ENCODE assay signal across 22 cellular contexts in the genomic region with DNA sequence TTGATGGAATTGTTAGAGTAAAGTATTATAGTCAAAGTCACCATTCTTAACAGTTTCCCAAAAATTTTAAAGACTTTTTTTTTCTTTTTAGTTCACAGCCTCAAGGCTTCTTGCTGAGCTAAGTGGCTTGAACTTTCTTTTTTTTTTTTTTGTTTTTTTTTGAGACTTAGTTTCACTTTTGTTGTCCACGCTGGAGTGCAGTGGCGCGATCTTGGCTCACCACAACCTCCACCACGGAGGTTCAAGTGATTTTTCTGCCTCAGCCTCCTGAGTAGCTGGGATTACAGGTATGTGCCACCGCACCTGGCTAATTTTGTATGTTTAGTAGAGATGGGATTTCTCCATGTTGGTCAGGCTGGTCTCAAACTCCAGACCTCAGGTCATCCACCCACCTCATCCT.
"Had no signal": no experiment of that assay in that cellular context is flagged by ENCODE, and none has a peak within 500 bp of the region (broad histone marks: within the 10 kb centered on the region; RNA-seq: fewer than 3 reads in every experiment).

No MANE protein-coding gene starts in this region.

- H3K27ac Mint-ChIP-seq: activated naive CD4-positive, alpha-beta T cell treated with anti-CD3 and anti-CD28 coated beads, Interleukin-2, amount 50 U/mL, for 24 hours; neural progenitor cell; WTC11 had no signal

- H2AFZ ChIP-seq: hepatocyte, neural progenitor cell had no signal

- H3K36me3 Mint-ChIP-seq: activated naive CD4-positive, alpha-beta T cell treated with anti-CD3 and anti-CD28 coated beads, Interleukin-2, amount 50 U/mL, for 24 hours; naive B cell; neural progenitor cell had no signal

- H3K4me3 Mint-ChIP-seq: neural progenitor cell, WTC11 had no signal

- H3K4me3 ChIP-seq: adrenal gland, ascending aorta, hepatocyte, left lung, lung, neural progenitor cell, ovary, prostate gland, right atrium auricular region, upper lobe of left lung had no signal

- ATAC-seq: esophagus mucosa; left lung; stimulated activated naive CD8-positive, alpha-beta T cell treated with anti-CD3 and anti-CD28 coated beads, Interleukin-15, Interleukin-2, amounts not matched to agents 100 U/mL and 50 U/mL, for 24 hours; WTC11 had no signal

- H3K27me3 ChIP-seq: adrenal gland, ascending aorta, hepatocyte, neural progenitor cell, ovary, right atrium auricular region, upper lobe of left lung had no signal

- H3K4me2 ChIP-seq: hepatocyte, neural progenitor cell had no signal

- H3K79me2 ChIP-seq: hepatocyte had no signal

- H3K9me3 Mint-ChIP-seq: activated naive CD4-positive, alpha-beta T cell treated with anti-CD3 and anti-CD28 coated beads, Interleukin-2, amount 50 U/mL, for 24 hours; neural progenitor cell had no signal

- H3K27ac ChIP-seq: adrenal gland, ascending aorta, hepatocyte, left lung, neural progenitor cell, ovary, prostate gland, right atrium auricular region, upper lobe of left lung had no signal

- DNase-seq: activated T-cell treated with anti-CD3 and anti-CD28 coated beads, Interleukin-2, amount 50 U/mL, for 48 hours; adrenal gland; central memory CD4-positive, alpha-beta T cell; effector memory CD4-positive, alpha-beta T cell; foreskin melanocyte; kidney glomerular epithelial cell; left lung; naive B cell; ovary; stimulated activated CD4-positive, alpha-beta T cell treated with anti-CD3 and anti-CD28 coated beads, Interleukin-4, amount 100 ng/mL, for 24 hours; stimulated activated naive CD8-positive, alpha-beta T cell treated with anti-CD3 and anti-CD28 coated beads, Interleukin-15, Interleukin-2, amounts not matched to agents 100 U/mL and 50 U/mL, for 24 hours; T-helper 9 cell; upper lobe of left lung had no signal

- H3K4me1 ChIP-seq: ascending aorta, neural progenitor cell, prostate gland had no signal

- H3K36me3 ChIP-seq: adrenal gland, ascending aorta, left lung, neural progenitor cell, ovary, prostate gland, right atrium auricular region, upper lobe of left lung had no signal

- H3K9me3 ChIP-seq: adrenal gland, ascending aorta, left lung, ovary, prostate gland, right atrium auricular region, upper lobe of left lung had no signal
